In genomic region chrX:15301924-15302323, GRCh38 we compare ENCODE assay signal across 9 cellular contexts. TPM values are rescaled to one million over a fixed set of nuclear protein-coding genes. Genes with fewer than 3 reads are reported as not detected.
A peak's percentile ranks its signal among the peaks of the same experiment; 100 is the strongest.
DNase-seq lines count a peak whose midpoint lies in the region; ATAC-seq and TF ChIP-seq lines count a peak whose summit lies in the region.
"Had no signal": no experiment of that assay in that cellular context is flagged by ENCODE, and none has a peak within 500 bp of the region (broad histone marks: within the 10 kb centered on the region; RNA-seq: fewer than 3 reads in every experiment).

No MANE protein-coding gene starts in this region.

- no peaks in the 10 kb centered on the region for H3K27me3 Mint-ChIP-seq in activated CD4-positive, alpha-beta T cell treated with anti-CD3 and anti-CD28 coated beads, Interleukin-2, amount 10 ng/mL, durations not matched to agents 24 days and 14 days

- DNase-seq in activated CD4-positive, alpha-beta T cell treated with anti-CD3 and anti-CD28 coated beads, Interleukin-2, amount 10 ng/mL, durations not matched to agents 24 days and 14 days = peak; percentile 60
- DNase-seq in activated CD4-positive, alpha-beta T cell treated with anti-CD3 and anti-CD28 coated beads, Interleukin-2, amount 50 U/mL, for 1 hour = no peak
- DNase-seq in SJCRH30 = peak; percentile 81 to 88
- DNase-seq in Right ventricle myocardium superior = peak; percentile 47
- DNase-seq in stimulated activated naive CD8-positive, alpha-beta T cell treated with anti-CD3 and anti-CD28 coated beads, Interleukin-15, Interleukin-2, amounts not matched to agents 100 U/mL and 50 U/mL, for 24 hours = peak; percentile 8
- DNase-seq in H7 = no peak
- no peak for DNase-seq in prostate gland (ENCODE audit: low spot score)

- H3K4me1 Mint-ChIP-seq in activated CD4-positive, alpha-beta T cell treated with anti-CD3 and anti-CD28 coated beads, Interleukin-2, amount 10 ng/mL, durations not matched to agents 24 days and 14 days = no peaks in the 10 kb centered on the region

- TF ChIP-seq POLR2A in prostate gland (IDR thresholded peaks at IDR 0.05) = no peak

- H3K9me3 ChIP-seq in SJCRH30 (replicated peaks) = no peaks in the 10 kb centered on the region
- H3K9me3 ChIP-seq in prostate gland = no peaks in the 10 kb centered on the region
- H3K9me3 ChIP-seq: BLaER1 had no signal

- H3K36me3 ChIP-seq in SJCRH30 = no peaks in the 10 kb centered on the region
- H3K36me3 ChIP-seq in H7 (replicated peaks; ENCODE audit: control insufficient read depth, insufficient read depth, low read length) = no peaks in the 10 kb centered on the region
- no peaks in the 10 kb centered on the region for H3K36me3 ChIP-seq in prostate gland
- H3K36me3 ChIP-seq: BLaER1 had no signal

- H3K27me3 ChIP-seq in SJCRH30 (no peaks in the 10 kb centered on the region), H7 (ENCODE audit: control insufficient read depth, insufficient read depth, low read length) (no peaks in the 10 kb centered on the region), prostate gland (replicated peaks; ENCODE audit: insufficient read depth) (no peaks in the 10 kb centered on the region)

- H3K27ac Mint-ChIP-seq in activated CD4-positive, alpha-beta T cell treated with anti-CD3 and anti-CD28 coated beads, Interleukin-2, amount 10 ng/mL, durations not matched to agents 24 days and 14 days = no peak overlapping the region

- ATAC-seq in Right ventricle myocardium superior (ENCODE audit: poor library complexity) (peak; percentile 64), HG02642 (IDR thresholded peaks at IDR 0.05; ENCODE audit: poor library complexity, unreplicated experiment) (no peak)
- peak; percentile 36 for ATAC-seq in stimulated activated naive CD8-positive, alpha-beta T cell treated with anti-CD3 and anti-CD28 coated beads, Interleukin-15, Interleukin-2, amounts not matched to agents 100 U/mL and 50 U/mL, for 24 hours

- H3K4me1 ChIP-seq in SJCRH30 (peaks cover 12% of the 10 kb centered on the region), prostate gland (replicated peaks) (no peaks in the 10 kb centered on the region)

- H3K27ac ChIP-seq in SJCRH30 (peak overlapping the region; percentile 41), prostate gland (no peak overlapping the region)
- H3K27ac ChIP-seq: BLaER1 had no signal

- WGBS in prostate gland = 45% methylated on average over 4 of the region's 4 CpGs

- TF ChIP-seq CTCF in prostate gland (IDR thresholded peaks at IDR 0.05) = no peak

- H3K4me3 ChIP-seq in SJCRH30 = no peak overlapping the region
- H3K4me3 ChIP-seq in H7 (ENCODE audit: insufficient read depth, low read depth, low read length) = no peak overlapping the region
- H3K4me3 ChIP-seq in prostate gland = no peak overlapping the region
- H3K4me3 ChIP-seq: BLaER1 had no signal

- intact Hi-C loops in activated CD4-positive, alpha-beta T cell treated with anti-CD3 and anti-CD28 coated beads, Interleukin-2, amount 10 ng/mL, durations not matched to agents 24 days and 14 days (cut with micrococcal nuclease) = no loop called here
- intact Hi-C loops in Right ventricle myocardium superior (cut with DNase I) (no loop called here), prostate gland (cut with DNase I) (no loop called here)

- no peaks in the 10 kb centered on the region for H3K9me3 Mint-ChIP-seq in activated CD4-positive, alpha-beta T cell treated with anti-CD3 and anti-CD28 coated beads, Interleukin-2, amount 10 ng/mL, durations not matched to agents 24 days and 14 days

- H3K36me3 Mint-ChIP-seq in activated CD4-positive, alpha-beta T cell treated with anti-CD3 and anti-CD28 coated beads, Interleukin-2, amount 10 ng/mL, durations not matched to agents 24 days and 14 days (ENCODE audit: low read depth) = no peaks in the 10 kb centered on the region

- no peak overlapping the region for H3K4me3 Mint-ChIP-seq in activated CD4-positive, alpha-beta T cell treated with anti-CD3 and anti-CD28 coated beads, Interleukin-2, amount 10 ng/mL, durations not matched to agents 24 days and 14 days

RNA-seq across cellular contexts. Expression of gene ASB11, which starts 13.5 kb away (rescaled TPM):
- total RNA-seq in activated CD4-positive, alpha-beta T cell treated with anti-CD3 and anti-CD28 coated beads, Interleukin-2, amount 10 ng/mL, durations not matched to agents 24 days and 14 days = not detected in 2 replicates
- total RNA-seq in SJCRH30 (2014; rRNA removed; shearing (Covaris generic)) = 0.05 TPM in 1 of 2 replicates, not detected in the other
- 94.5 TPM for total RNA-seq in Right ventricle myocardium superior
- not detected in 2 replicates for total RNA-seq in H7 (2014; rRNA removed; shearing (Covaris generic))
- under 1 TPM in 1 of 2 donors, not detected in 1; 0.46 TPM for total RNA-seq in prostate gland

RNA-seq across cellular contexts. Expression of gene ASB9, which starts 32.0 kb away (rescaled TPM):
- 0.24 and 0.33 TPM in 2 replicates for total RNA-seq in activated CD4-positive, alpha-beta T cell treated with anti-CD3 and anti-CD28 coated beads, Interleukin-2, amount 10 ng/mL, durations not matched to agents 24 days and 14 days
- 8.2 and 9.4 TPM in 2 replicates for total RNA-seq in SJCRH30 (2014; rRNA removed; shearing (Covaris generic))
- total RNA-seq in Right ventricle myocardium superior (0.70 TPM), prostate gland (10 to 100 TPM in 1 of 2 donors, 1 to 10 TPM in 1; 1.8 to 62.1 TPM)
- total RNA-seq in H7 (2014; rRNA removed; shearing (Covaris generic)) = 2.7 and 2.9 TPM in 2 replicates

RNA-seq across cellular contexts. Expression of gene PIGA, which starts 33.4 kb away (rescaled TPM):
- 29.4 and 33.9 TPM in 2 replicates for total RNA-seq in activated CD4-positive, alpha-beta T cell treated with anti-CD3 and anti-CD28 coated beads, Interleukin-2, amount 10 ng/mL, durations not matched to agents 24 days and 14 days
- 38.8 and 43.0 TPM in 2 replicates for total RNA-seq in SJCRH30 (2014; rRNA removed; shearing (Covaris generic))
- total RNA-seq in Right ventricle myocardium superior (2.5 TPM), prostate gland (1 to 10 TPM; 6.6 to 7.0 TPM)
- total RNA-seq in H7 (2014; rRNA removed; shearing (Covaris generic)) = 8.2 and 8.8 TPM in 2 replicates

Comparison
In these comparisons a context has a peak if more than half of its experiments do, and no peak if none do; other contexts are left out.
1. DNase-seq: peak in activated CD4-positive, alpha-beta T cell treated with anti-CD3 and anti-CD28 coated beads, Interleukin-2, amount 10 ng/mL, durations not matched to agents 24 days and 14 days (single experiment), SJCRH30 (2 of 2), Right ventricle myocardium superior (single experiment) and stimulated activated naive CD8-positive, alpha-beta T cell treated with anti-CD3 and anti-CD28 coated beads, Interleukin-15, Interleukin-2, amounts not matched to agents 100 U/mL and 50 U/mL, for 24 hours (single experiment); none in activated CD4-positive, alpha-beta T cell treated with anti-CD3 and anti-CD28 coated beads, Interleukin-2, amount 50 U/mL, for 1 hour (single experiment), H7 (single experiment) and prostate gland (single experiment).
2. RNA of gene ASB11, which starts 13.5 kb away (total RNA-seq): 94.5 TPM in Right ventricle myocardium superior (single experiment); 0.46 TPM in prostate gland, 0.05 TPM in SJCRH30, not detected in activated CD4-positive, alpha-beta T cell treated with anti-CD3 and anti-CD28 coated beads, Interleukin-2, amount 10 ng/mL, durations not matched to agents 24 days and 14 days and not detected in H7; every median in the first group is over 10 times any median in the second.